8 cellular contexts compared by ENCODE assay signal in genomic region chr1:26472901-26473845, GRCh38. TPM values are rescaled to one million over a fixed set of nuclear protein-coding genes. Genes with fewer than 3 reads are reported as not detected.
DNase-seq lines count a peak whose midpoint lies in the region; ATAC-seq and TF ChIP-seq lines count a peak whose summit lies in the region.

No MANE protein-coding gene starts in this region.

- peaks cover 26% of the 10 kb centered on the region for H3K4me1 Mint-ChIP-seq in progenitor cell of endocrine pancreas (ENCODE audit: low read depth)

- H3K27me3 ChIP-seq in upper lobe of left lung: no peaks in the 10 kb centered on the region

- H3K36me3 Mint-ChIP-seq in progenitor cell of endocrine pancreas (ENCODE audit: insufficient read depth): peaks cover 25% of the 10 kb centered on the region

- H3K4me1 ChIP-seq in upper lobe of left lung: peaks cover 19 to 43% (median 30%) of the 10 kb centered on the region in 4 donors

- no peaks in the 10 kb centered on the region for H3K27me3 Mint-ChIP-seq in progenitor cell of endocrine pancreas

- H3K36me3 ChIP-seq in upper lobe of left lung: peaks cover 11 to 51% (median 34%) of the 10 kb centered on the region in 4 donors

- H3K27ac Mint-ChIP-seq in progenitor cell of endocrine pancreas: peak overlapping the region; percentile 93

- H3K4me3 ChIP-seq in upper lobe of left lung: peak overlapping the region; percentile 61 to 99 (median 95)

- peak in 1 of 4 donors; percentile 68 for TF ChIP-seq POLR2A in upper lobe of left lung (IDR thresholded peaks at IDR 0.05)

- ATAC-seq in HG02885 (IDR thresholded peaks at IDR 0.05; ENCODE audit: poor library complexity, unreplicated experiment): peak; percentile 83
- ATAC-seq in left ventricle myocardium superior: peak; percentile 91
- ATAC-seq in upper lobe of left lung (ENCODE audit: low FRiP score in 2 of 2): peak; percentile 94 to 95

- intact Hi-C loops in left ventricle myocardium superior (cut with micrococcal nuclease): no loop called here

- H3K27ac ChIP-seq in angular gyrus (ENCODE audit: low read depth, low read length): peak overlapping the region; percentile 97
- H3K27ac ChIP-seq in upper lobe of left lung: peak overlapping the region; percentile 96 to 100 (median 99)

- peak overlapping the region; percentile 89 for H3K4me3 Mint-ChIP-seq in progenitor cell of endocrine pancreas (ENCODE audit: low read depth)

- in situ Hi-C loops in GM13976 (cut with MboI; ENCODE audit: low sequenced_read_pairs, unreplicated experiment): no loop called here

- TF ChIP-seq CTCF in GM13976 (IDR thresholded peaks at IDR 0.05; ENCODE audit: borderline replicate concordance, control extremely low read depth, extremely low read depth, insufficient read depth, missing control alignments): no peak
- no peak for TF ChIP-seq CTCF in progenitor cell of endocrine pancreas (IDR thresholded peaks at IDR 0.05; ENCODE audit: unreplicated experiment)
- peak in 1 of 6 experiments; percentile 13 for TF ChIP-seq CTCF in upper lobe of left lung (IDR thresholded peaks at IDR 0.05)

- H3K9me3 ChIP-seq in upper lobe of left lung: no peaks in the 10 kb centered on the region

- peak in 1 of 4 donors; percentile 52 for TF ChIP-seq EP300 in upper lobe of left lung (IDR thresholded peaks at IDR 0.05)

- DNase-seq in GM13976 (ENCODE audit: low spot score) (peak; percentile 99), NCI-H1694 treated with DMSO at 0.1 percent for 48 hours (lab: John Stamatoyannopoulos, UW) (peak; percentile 77), T-helper 2 cell (peak; percentile 85 to 96 (median 95)), left ventricle myocardium superior (peak; percentile 98), progenitor cell of endocrine pancreas (ENCODE audit: low spot score, unreplicated experiment) (peak; percentile 89), upper lobe of left lung (peak; percentile 97 to 99)

- H3K9me3 Mint-ChIP-seq in progenitor cell of endocrine pancreas (ENCODE audit: low read depth): no peaks in the 10 kb centered on the region

- 8 to 20% methylated on average over 13 to 35 of the region's 71 CpGs for WGBS in upper lobe of left lung, 2 donors

RNA-seq across cellular contexts. Expression of gene HMGN2, which starts 0.9 kb away (rescaled TPM):
- 145 TPM for total RNA-seq in left ventricle myocardium superior
- total RNA-seq in progenitor cell of endocrine pancreas: 444 and 446 TPM in 2 replicates
- total RNA-seq in upper lobe of left lung: 100 to 1,000 TPM; 166 to 378 (median 267) TPM

RNA-seq across cellular contexts. Expression of gene DHDDS, which starts 41.1 kb away (rescaled TPM):
- total RNA-seq in left ventricle myocardium superior: 29.3 TPM
- 44.4 and 51.5 TPM in 2 replicates for total RNA-seq in progenitor cell of endocrine pancreas
- total RNA-seq in upper lobe of left lung: 10 to 100 TPM; 25.6 to 53.0 (median 39.4) TPM

RNA-seq across cellular contexts. Expression of gene RPS6KA1, which starts 56.4 kb away (rescaled TPM):
- total RNA-seq in left ventricle myocardium superior: 4.6 TPM
- 26.7 and 29.6 TPM in 2 replicates for total RNA-seq in progenitor cell of endocrine pancreas
- total RNA-seq in upper lobe of left lung: 100 to 1,000 TPM in 4 of 6 donors, 10 to 100 TPM in 2; 91.1 to 161 (median 120) TPM

Comparison
In these comparisons a context has a peak if more than half of its experiments do, and no peak if none do; other contexts are left out.
1. Peak in every context shown above with its lines: DNase-seq, ATAC-seq, H3K4me3 ChIP-seq and H3K27ac ChIP-seq.